8 cellular contexts compared by ENCODE assay signal in the genomic region with DNA sequence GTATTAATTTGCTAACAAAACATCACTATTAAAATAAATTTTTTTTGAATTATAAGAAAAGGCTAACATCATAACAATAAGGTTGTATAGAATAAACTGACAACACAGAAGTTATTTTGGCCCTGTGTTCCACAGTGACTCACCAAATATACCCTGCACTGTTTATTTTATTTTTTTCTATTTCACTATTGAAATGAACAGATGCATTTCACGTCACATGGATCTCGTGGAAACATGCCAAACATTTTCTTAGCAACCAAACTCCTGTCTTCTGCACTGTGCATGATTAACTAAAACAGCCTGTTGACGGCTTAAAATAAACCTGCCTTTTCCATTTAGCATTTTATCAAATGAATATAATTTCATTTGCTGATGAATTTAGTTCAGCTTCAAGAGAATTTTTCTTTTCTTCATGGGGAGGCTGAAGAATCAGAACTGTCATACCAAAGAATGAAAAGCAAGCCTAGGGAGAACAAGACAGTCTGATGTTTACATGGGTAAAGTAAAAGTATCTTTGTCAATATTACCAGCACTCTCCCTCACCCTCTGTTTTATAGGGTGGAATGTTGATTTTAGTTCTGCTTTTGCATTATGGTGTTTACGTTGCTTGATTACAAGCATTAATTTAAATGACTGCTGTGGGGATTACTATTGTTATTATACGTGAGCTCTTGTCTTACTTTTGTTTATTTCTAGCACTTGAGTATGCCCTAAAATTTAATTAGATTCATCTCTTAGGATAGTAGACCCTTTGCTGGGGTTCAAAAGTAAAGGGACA.
DNase-seq lines count a peak whose midpoint lies in the region; ATAC-seq, FAIRE-seq and TF ChIP-seq lines count a peak whose summit lies in the region.

No MANE protein-coding gene starts in this region.

- no peaks in the 10 kb centered on the region for H3K36me3 ChIP-seq in SK-N-MC (ENCODE audit: insufficient read depth, low read length)

- H3K27me3 Mint-ChIP-seq in CD4-positive, alpha-beta T cell, result no peaks in the 10 kb centered on the region

- POLR2A ChIA-PET in AG04450 (lab: Yijun Ruan, JAX), result no interaction called here
- POLR2A ChIA-PET in CD4-positive, alpha-beta T cell (lab: Charles Lee), result no interaction called here

- H3K4me1 Mint-ChIP-seq in CD4-positive, alpha-beta T cell (ENCODE audit: low read depth), result no peaks in the 10 kb centered on the region

- H3K36me3 Mint-ChIP-seq in CD4-positive, alpha-beta T cell (ENCODE audit: low read depth), result no peaks in the 10 kb centered on the region

- H3K9ac ChIP-seq in SK-N-MC (ENCODE audit: insufficient read length), result no peak overlapping the region

- intact Hi-C loops in CD4-positive, alpha-beta T cell (cut with DNase I, micrococcal nuclease), result no loop called here

- H3K27ac Mint-ChIP-seq in CD4-positive, alpha-beta T cell, result no peak overlapping the region

- H3K9me3 ChIP-seq in AG04450 (ENCODE audit: control insufficient read depth, insufficient read depth, low read length) (no peaks in the 10 kb centered on the region), SK-N-MC (ENCODE audit: low read depth, low read length) (no peaks in the 10 kb centered on the region)
- no peaks in the 10 kb centered on the region for H3K9me3 ChIP-seq in CD4-positive, alpha-beta T cell (ENCODE audit: control insufficient read depth, low read length)

- peaks cover 9% of the 10 kb centered on the region for H3K27me3 ChIP-seq in AG04450 (ENCODE audit: control insufficient read depth, insufficient read depth, low read length)
- no peaks in the 10 kb centered on the region for H3K27me3 ChIP-seq in CD4-positive, alpha-beta T cell (ENCODE audit: control insufficient read depth, insufficient read depth, low read length)

- H3K4me3 ChIP-seq in AG04450 (ENCODE audit: low read depth, low read length), result no peak overlapping the region
- peak overlapping the region; percentile 53 for H3K4me3 ChIP-seq in SK-N-MC

- peak; percentile 76 for ATAC-seq in GM19463 (IDR thresholded peaks at IDR 0.05; ENCODE audit: unreplicated experiment)
- no peak for ATAC-seq in CD4-positive, alpha-beta T cell (ENCODE audit: poor library complexity)
- no peak for ATAC-seq in HG02840 (IDR thresholded peaks at IDR 0.05; ENCODE audit: low FRiP score, unreplicated experiment)

- FAIRE-seq in HTR-8/SVneo (lab: Jason Lieb, UNC), result no peak

- DNase-seq in AG04450 (ENCODE audit: low read depth, low spot score) (peak; percentile 81), HTR-8/SVneo (ENCODE audit: insufficient read length, low spot score) (peak; percentile 6), SK-N-MC (ENCODE audit: low read depth, low spot score) (peak; percentile 75), hepatic stellate cell (ENCODE audit: low spot score) (peak; percentile 42), MV-4-11 (lab: John Stamatoyannopoulos, UW) (no peak)
- no peak for DNase-seq in CD4-positive, alpha-beta T cell

- CTCF ChIA-PET in AG04450 (lab: Charles Lee), result interaction anchor here (0.9 kb wide), 1 partner anchor 45 kb away, joined by 3 read pairs; no protein-coding TSS in a partner anchor
- CTCF ChIA-PET in CD4-positive, alpha-beta T cell (lab: Charles Lee), result no interaction called here

- H3K9me3 Mint-ChIP-seq in CD4-positive, alpha-beta T cell, result no peaks in the 10 kb centered on the region

- H3K27ac ChIP-seq in AG04450 (ENCODE audit: low read depth, low read length), result no peak overlapping the region
- H3K27ac ChIP-seq in SK-N-MC, result no peak overlapping the region
- no peak overlapping the region for H3K27ac ChIP-seq in CD4-positive, alpha-beta T cell (ENCODE audit: low read depth, low read length)

- TF ChIP-seq CTCF in AG04450 (IDR thresholded peaks at IDR 0.05; ENCODE audit: low read depth, low read length), result no peak
- no peak for TF ChIP-seq CTCF in CD4-positive, alpha-beta T cell (IDR thresholded peaks at IDR 0.05)

- no peak overlapping the region for H3K4me3 Mint-ChIP-seq in CD4-positive, alpha-beta T cell

Comparison
In these comparisons a context has a peak if more than half of its experiments do, and no peak if none do; other contexts are left out.
1. DNase-seq: peak in AG04450 (single experiment), HTR-8/SVneo (single experiment), SK-N-MC (single experiment) and hepatic stellate cell (single experiment); none in MV-4-11 (single experiment) and CD4-positive, alpha-beta T cell (0 of 10).